Comparison of ENCODE assay signal across 19 cellular contexts in genomic region chr2:210568108-210568507, GRCh38. TPM values are rescaled to one million over a fixed set of nuclear protein-coding genes. Genes with fewer than 3 reads are reported as not detected.
DNase-seq lines count a peak whose midpoint lies in the region; ATAC-seq, FAIRE-seq and TF ChIP-seq lines count a peak whose summit lies in the region.
"Had no signal": no experiment of that assay in that cellular context is flagged by ENCODE, and none has a peak within 500 bp of the region (broad histone marks: within the 10 kb centered on the region; RNA-seq: fewer than 3 reads in every experiment).

No MANE protein-coding gene starts in this region.

- TF ChIP-seq CTCF in liver (IDR thresholded peaks at IDR 0.05; ENCODE audit: low read depth, low read length, missing input control), result no peak
- no peak for TF ChIP-seq CTCF in HepG2 (CRISPR knock-in tag; IDR thresholded peaks at IDR 0.05)
- TF ChIP-seq CTCF in H1 (IDR thresholded peaks at IDR 0.05; ENCODE audit: control extremely low read depth in 1 of 3, insufficient read depth in 1 of 3, low read depth in 1 of 3, low read length in 3 of 3), result no peak

- H2BK20ac ChIP-seq in H1 (ENCODE audit: low read length), result no peak overlapping the region

- no peak overlapping the region for H2BK120ac ChIP-seq in H1 (replicated peaks; ENCODE audit: low read depth, low read length)

- peaks cover 0 to 47% (median 8%) of the 10 kb centered on the region in 4 donors for H3K36me3 ChIP-seq in liver (ENCODE audit: control insufficient read depth in 4 of 4, insufficient read depth in 3 of 4, low read depth in 1 of 4, low read length in 3 of 4)
- H3K36me3 ChIP-seq in HepG2 (replicated peaks in 1 of 2; ENCODE audit: control insufficient read depth in 1 of 2, insufficient read depth in 2 of 2, low read length in 2 of 2), result no peaks in the 10 kb centered on the region
- no peaks in the 10 kb centered on the region for H3K36me3 ChIP-seq in H1 (ENCODE audit: control insufficient read depth in 2 of 4, insufficient read depth in 4 of 4, low read length in 3 of 4)
- H3K36me3 ChIP-seq: HAP-1 had no signal

- no peaks in the 10 kb centered on the region for H3K27me3 ChIP-seq in liver (ENCODE audit: control insufficient read depth in 4 of 4, insufficient read depth in 4 of 4, low read length in 3 of 4)
- H3K27me3 ChIP-seq in HepG2 (ENCODE audit: control insufficient read depth in 1 of 2, insufficient read depth in 2 of 2, low read length in 2 of 2), result no peaks in the 10 kb centered on the region
- no peaks in the 10 kb centered on the region for H3K27me3 ChIP-seq in H1 (replicated peaks in 1 of 4; ENCODE audit: control insufficient read depth in 3 of 4, extremely low read depth in 1 of 4, insufficient read depth in 3 of 4, low read length in 3 of 4)

- H3K14ac ChIP-seq in H1 (ENCODE audit: insufficient read length), result no peak overlapping the region

- H2BK15ac ChIP-seq in H1 (ENCODE audit: low read length), result no peak overlapping the region

- no peak overlapping the region for H4K5ac ChIP-seq in H1 (ENCODE audit: insufficient read length, low read depth, low read length)

- TF ChIP-seq EP300 in HepG2 (IDR thresholded peaks at IDR 0.05; ENCODE audit: low read depth in 2 of 2, low read length in 2 of 2), result no peak
- no peak for TF ChIP-seq EP300 in HepG2 (CRISPR knock-in tag; IDR thresholded peaks at IDR 0.05; ENCODE audit: borderline replicate concordance)
- TF ChIP-seq EP300 in H1 (IDR thresholded peaks at IDR 0.05; ENCODE audit: borderline replicate concordance in 1 of 2, low read depth in 2 of 2, low read length in 2 of 2), result no peak

- peaks cover 5 to 44% (median 22%) of the 10 kb centered on the region in 4 donors for H3K4me1 ChIP-seq in liver (ENCODE audit: control insufficient read depth in 4 of 4, insufficient read depth in 4 of 4, low read length in 3 of 4)
- no peaks in the 10 kb centered on the region for H3K4me1 ChIP-seq in HepG2 (ENCODE audit: insufficient read depth, low read length)
- H3K4me1 ChIP-seq in H1 (replicated peaks in 1 of 4; ENCODE audit: control insufficient read depth in 3 of 4, insufficient read depth in 4 of 4, low read length in 3 of 4), result 0 out of 7 replicates have a peak, but pooled peaks cover 0 to 2% (median 0%) of the 10 kb centered on the region in 4 experiments
- H3K4me1 ChIP-seq: HAP-1 had no signal

- POLR2A ChIA-PET in HepG2 (lab: Yijun Ruan, JAX), result no interaction called here
- POLR2A ChIA-PET in H1 (lab: Charles Lee; ENCODE audit: partially characterized antibody), result no interaction called here

- H2BK5ac ChIP-seq in H1 (ENCODE audit: low read depth, low read length), result no peak overlapping the region

- 68% methylated on average over 2 of the region's 2 CpGs for WGBS in liver
- WGBS in HepG2 (ENCODE audit: low lambda C conversion rate), result 95% methylated on average over 2 of the region's 2 CpGs
- WGBS in H1 (ENCODE audit: extremely low coverage in 1 of 2, insufficient coverage in 1 of 2, insufficient read length in 1 of 2, insufficient replicate concordance in 2 of 2, low coverage in 1 of 2, low lambda C conversion rate in 2 of 2, missing lambda C conversion rate in 1 of 2), 2 experiments, result 66% methylated on average over 2 of the region's 2 CpGs; no CpG with 5 or more reads in 1 of the 2 experiments

- no peak overlapping the region for H2AFZ ChIP-seq in HepG2 (ENCODE audit: low read length)
- H2AFZ ChIP-seq in H1 (ENCODE audit: low read length), result no peak overlapping the region

- no peak overlapping the region for H3K23ac ChIP-seq in H1 (ENCODE audit: insufficient read length)

- no peak overlapping the region for H4K8ac ChIP-seq in H1 (ENCODE audit: extremely low read depth, insufficient read depth, low read length)

- in situ Hi-C loops in HepG2 (cut with HindIII; ENCODE audit: extremely low pct_ligation_motif_present, low pct_unique_long_range_greater_than_20kb), result no loop called here

- no TSS peak for BruUV-seq in HepG2 (replicated peaks; lab: Mats Ljungman, UMichigan)

- FAIRE-seq in HepG2 (lab: Jason Lieb, UNC), result no peak
- FAIRE-seq in H1 (lab: Jason Lieb, UNC), result no peak
- FAIRE-seq: GM12891, GM18507 had no signal

- H3K27ac ChIP-seq in liver (ENCODE audit: low read depth in 1 of 2, low read length in 2 of 2) (no peak overlapping the region), HepG2 (ENCODE audit: extremely low read length, insufficient read depth, low read length) (no peak overlapping the region), H1 (ENCODE audit: low read depth, low read length) (no peak overlapping the region)

- H2AK5ac ChIP-seq in H1 (ENCODE audit: low read depth, low read length), result no peak overlapping the region

- no peak for TF ChIP-seq RAD21 in liver (IDR thresholded peaks at IDR 0.05)
- TF ChIP-seq RAD21 in HepG2 (CRISPR knock-in tag; IDR thresholded peaks at IDR 0.05), result no peak
- TF ChIP-seq RAD21 in H1 (IDR thresholded peaks at IDR 0.05 in 1 of 2, conservative IDR thresholded peaks at IDR 0.05 in 1 of 2; ENCODE audit: low read depth in 2 of 2, low read length in 2 of 2), result no peak

- H3K18ac ChIP-seq in H1 (ENCODE audit: extremely low read depth, low read length), result no peak overlapping the region

- H3K79me1 ChIP-seq in H1 (ENCODE audit: low read depth, low read length), result no peaks in the 10 kb centered on the region

- no peak overlapping the region for H3K56ac ChIP-seq in H1 (replicated peaks; ENCODE audit: insufficient read length, low read depth, low read length)

- intact Hi-C loops in HepG2 (cut with micrococcal nuclease; ENCODE audit: unreplicated experiment), result no loop called here

- H3K4ac ChIP-seq in H1 (replicated peaks; ENCODE audit: insufficient read length, low read depth, low read length), result no peak overlapping the region

- H3K4me3 ChIP-seq in liver (ENCODE audit: low read depth in 1 of 3, low read length in 3 of 3), result no peak overlapping the region
- no peak overlapping the region for H3K4me3 ChIP-seq in HepG2 (replicated peaks in 1 of 3; ENCODE audit: insufficient read depth in 1 of 3, low read depth in 2 of 3, low read length in 3 of 3)
- H3K4me3 ChIP-seq in H1 (ENCODE audit: extremely low read depth in 1 of 4, insufficient read depth in 2 of 4, low read depth in 3 of 4, low read length in 4 of 4), result no peak overlapping the region
- H3K4me3 ChIP-seq: HAP-1 had no signal

- CTCF ChIA-PET in HepG2 (lab: Yijun Ruan, JAX; ENCODE audit: low intra/inter-chr PET ratio, low total read pairs) (no interaction called here), H1 (lab: Charles Lee; ENCODE audit: partially characterized antibody) (no interaction called here)

- H4K20me1 ChIP-seq in HepG2 (ENCODE audit: insufficient read depth, low read length), result no peaks in the 10 kb centered on the region
- H4K20me1 ChIP-seq in H1 (replicated peaks in 1 of 2; ENCODE audit: control insufficient read depth in 1 of 2, insufficient read depth in 2 of 2, low read length in 2 of 2), result no peaks in the 10 kb centered on the region

- H3K79me2 ChIP-seq in HepG2 (ENCODE audit: insufficient read depth, low read length), result no peaks in the 10 kb centered on the region
- no peaks in the 10 kb centered on the region for H3K79me2 ChIP-seq in H1 (ENCODE audit: control insufficient read depth in 1 of 2, insufficient read depth in 2 of 2, low read length in 2 of 2)

- DNase-seq in HepG2 (ENCODE audit: low spot score) (no peak), H1 (ENCODE audit: low read depth in 1 of 2, low spot score in 2 of 2) (no peak), kidney tubule cell (ENCODE audit: low spot score) (peak; percentile 52), GOT3 (lab: John Stamatoyannopoulos, UW) (no peak)
- DNase-seq: 8988T; C1 segment of cervical spinal cord; Calu3; CD4-positive, alpha-beta memory T cell; COR-L47; DMS53; DMS79 treated with DMSO at 0.1 percent for 48 hours; GF-D8; HFFc6 had no signal

- H3K9ac ChIP-seq in liver (ENCODE audit: low read depth in 1 of 2, low read length in 2 of 2) (no peak overlapping the region), HepG2 (ENCODE audit: insufficient read depth, low read depth, low read length) (no peak overlapping the region), H1 (replicated peaks in 1 of 4; ENCODE audit: extremely low read depth in 1 of 4, low read depth in 3 of 4, low read length in 3 of 4) (no peak overlapping the region)

- H3K4me2 ChIP-seq in HepG2 (ENCODE audit: low read depth, low read length) (no peak overlapping the region), H1 (ENCODE audit: insufficient read depth in 1 of 2, low read depth in 2 of 2, low read length in 2 of 2) (no peak overlapping the region)

- no peak for TF ChIP-seq POLR2A in HepG2 (IDR thresholded peaks at IDR 0.05; ENCODE audit: insufficient read depth in 1 of 2, low read depth in 2 of 2, low read length in 2 of 2)
- TF ChIP-seq POLR2A in H1 (IDR thresholded peaks at IDR 0.05; ENCODE audit: control extremely low read depth in 1 of 2, low read depth in 2 of 2, low read length in 2 of 2), result no peak

- H4K91ac ChIP-seq in H1 (replicated peaks; ENCODE audit: insufficient read length, low read length), result no peak overlapping the region

- no peaks in the 10 kb centered on the region; the same call in 1 of the 2 replicates for H3K23me2 ChIP-seq in H1 (ENCODE audit: low read depth, low read length)

- H2BK12ac ChIP-seq in H1 (ENCODE audit: low read depth, low read length), result no peak overlapping the region

- ATAC-seq in HepG2 (no peak), GM21737 (IDR thresholded peaks at IDR 0.05; ENCODE audit: unreplicated experiment) (no peak), HG02870 (IDR thresholded peaks at IDR 0.05; ENCODE audit: unreplicated experiment) (no peak)

- H3K9me3 ChIP-seq in liver (ENCODE audit: control insufficient read depth in 4 of 4, low read length in 3 of 4), result no peaks in the 10 kb centered on the region
- no peaks in the 10 kb centered on the region for H3K9me3 ChIP-seq in HepG2 (ENCODE audit: low read length)
- H3K9me3 ChIP-seq in H1 (ENCODE audit: insufficient read depth in 2 of 2, low read depth in 1 of 2, low read length in 1 of 2), result no peaks in the 10 kb centered on the region
- H3K9me3 ChIP-seq: HAP-1 had no signal

RNA-seq across cellular contexts. Expression of gene CPS1, which starts 11.7 kb away (rescaled TPM):
- total RNA-seq in liver (100 to 1,000 TPM; 651 to 930 TPM), HepG2 (2016; rRNA removed; fragmentation: Illumina TruSeq; extraction: Trizol) (44.9 and 51.7 TPM in 2 replicates)
- polyA plus RNA-seq in liver (100 to 1,000 TPM; 469 to 499 TPM), HepG2 (2011; rRNA removed) (17.6 and 24.4 TPM in 2 replicates), H1 (2011; rRNA removed) (6.6 and 7.9 TPM in 2 replicates)
- total RNA-seq in HepG2 (2016; cell fraction: cytosol; rRNA removed; fragmentation: Illumina TruSeq; extraction: Trizol; ENCODE audit: low read depth), result 4.5 and 7.1 TPM in 2 replicates
- total RNA-seq in HepG2 (2016; cell fraction: insoluble cytoplasmic fraction; rRNA removed; fragmentation: Illumina TruSeq; extraction: Trizol), result 42.6 and 49.0 TPM in 2 replicates
- 22.1 and 24.3 TPM in 2 replicates for total RNA-seq in HepG2 (2016; cell fraction: membrane; rRNA removed; fragmentation: Illumina TruSeq; extraction: Trizol)
- 47.7 and 52.3 TPM in 2 replicates for total RNA-seq in HepG2 (2016; cell fraction: nucleus; rRNA removed; fragmentation: Illumina TruSeq; extraction: Trizol)
- polyA plus RNA-seq in HepG2 (2011; cell fraction: cytosol; rRNA removed), result 16.5 and 18.6 TPM in 2 replicates
- polyA plus RNA-seq in HepG2 (2011; cell fraction: nucleus; rRNA removed), result 16.9 and 18.9 TPM in 2 replicates
- 13.0 and 24.2 TPM in 2 replicates for polyA plus RNA-seq in HepG2 (2012)
- polyA plus RNA-seq in HepG2 (2016; cell fraction: cytosol; fragmentation: Illumina TruSeq; extraction: Trizol; ENCODE audit: low read depth), result 1.3 and 1.4 TPM in 2 replicates
- 22.9 and 25.1 TPM in 2 replicates for polyA plus RNA-seq in HepG2 (2016; cell fraction: insoluble cytoplasmic fraction; fragmentation: Illumina TruSeq; extraction: Trizol; ENCODE audit: low read depth)
- 7.7 and 8.8 TPM in 2 replicates for polyA plus RNA-seq in HepG2 (2016; cell fraction: membrane; fragmentation: Illumina TruSeq; extraction: Trizol; ENCODE audit: low read depth)
- polyA plus RNA-seq in HepG2 (2016; cell fraction: nucleus; fragmentation: Illumina TruSeq; extraction: Trizol; ENCODE audit: insufficient read depth, low read depth), result 28.4 and 30.6 TPM in 2 replicates
- polyA minus RNA-seq in HepG2 (2011; rRNA and poly(A)+ RNA removed; ENCODE audit: low replicate concordance), result 49.7 and 1,370 TPM in 2 replicates
- 44.2 and 46.4 TPM in 2 replicates for polyA minus RNA-seq in HepG2 (2011; cell fraction: cytosol; rRNA and poly(A)+ RNA removed)
- 89.2 and 97.7 TPM in 2 replicates for polyA minus RNA-seq in HepG2 (2011; cell fraction: nucleus; rRNA and poly(A)+ RNA removed)
- 15.7 and 16.4 TPM in 2 replicates for total RNA-seq in H1 (2021; fragmentation: NEBNext Ultra II Directional; extraction: Animal tissue kit (Norgen Biotek cat#: 25700))
- 11.3 TPM for polyA plus RNA-seq in H1 (2011; cell fraction: cytosol; rRNA removed)
- 13.8 TPM for polyA plus RNA-seq in H1 (2011; cell fraction: nucleus; rRNA removed)
- 5.8 to 9.7 TPM (median 8.2 TPM) in 4 replicates for polyA plus RNA-seq in H1 (2012, experiment 1 of 2)
- 1.1 TPM for polyA plus RNA-seq in H1 (2012, experiment 2 of 2)
- polyA plus RNA-seq in H1 (2013, experiment 1 of 2), result 16.4 TPM
- 16.3 TPM for polyA plus RNA-seq in H1 (2013, experiment 2 of 2)
- 37.4 and 44.8 TPM in 2 replicates for polyA minus RNA-seq in H1 (2011; rRNA and poly(A)+ RNA removed)
- polyA minus RNA-seq in H1 (2011; cell fraction: cytosol; rRNA and poly(A)+ RNA removed), result 25.8 TPM
- polyA minus RNA-seq in H1 (2011; cell fraction: nucleus; rRNA and poly(A)+ RNA removed), result 60.3 TPM
- polyA plus RNA-seq: CD4-positive, alpha-beta memory T cell had no signal

Comparison
In these comparisons a context has a peak if more than half of its experiments do, and no peak if none do; other contexts are left out.
1. RNA of gene CPS1, which starts 11.7 kb away (total RNA-seq): 651 to 930 TPM in liver; 4.5 to 52.3 TPM in HepG2 and 15.7 to 16.4 TPM in H1; every median in the first group is over 10 times any median in the second.